ENCODE assay signal across 17 cellular contexts in the genomic region with DNA sequence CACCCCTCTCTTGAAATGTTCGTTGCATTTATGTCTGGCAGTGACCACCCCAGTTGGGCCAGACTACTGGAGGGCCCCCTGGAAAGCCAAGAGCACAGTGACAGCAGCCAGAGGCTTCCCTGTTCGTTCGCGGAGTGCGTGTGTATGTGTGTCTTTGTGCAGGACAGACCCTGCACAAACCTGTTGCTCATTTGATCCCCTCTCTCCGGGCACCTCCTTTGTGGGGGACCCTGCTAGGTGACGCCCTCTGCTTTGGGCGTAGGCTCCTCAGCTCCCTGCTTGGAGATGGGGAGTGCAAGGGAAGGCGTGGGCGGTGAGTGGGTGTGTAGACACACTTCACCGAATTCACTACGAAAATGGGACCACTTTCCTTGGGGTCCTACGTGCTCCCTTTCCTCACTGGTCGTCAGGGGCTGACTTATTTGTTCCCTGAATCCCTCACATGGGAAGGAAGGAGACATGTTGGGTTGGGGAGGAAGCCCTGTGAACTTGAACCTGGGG. TPM values are rescaled to one million over a fixed set of nuclear protein-coding genes. Genes with fewer than 3 reads are reported as not detected.
DNase-seq lines count a peak whose midpoint lies in the region; ATAC-seq, FAIRE-seq and TF ChIP-seq lines count a peak whose summit lies in the region.
"Had no signal": no experiment of that assay in that cellular context is flagged by ENCODE, and none has a peak within 500 bp of the region (broad histone marks: within the 10 kb centered on the region; RNA-seq: fewer than 3 reads in every experiment).

No MANE protein-coding gene starts in this region.

- peaks cover 14% of the 10 kb centered on the region for H3K4me1 ChIP-seq in HUES6 (ENCODE audit: control insufficient read depth, insufficient read depth, low read length)
- peaks cover 16% of the 10 kb centered on the region for H3K4me1 ChIP-seq in lower lobe of right lung
- H3K4me1 ChIP-seq in skeletal muscle satellite cell (ENCODE audit: control insufficient read depth, insufficient read depth, low read length), result peaks cover 7% of the 10 kb centered on the region
- H3K4me1 ChIP-seq in spleen, result peaks cover 0 to 10% (median 3%) of the 10 kb centered on the region in 6 donors
- H3K4me1 ChIP-seq in kidney (ENCODE audit: control insufficient read depth in 1 of 2, insufficient read depth in 1 of 2, low read depth in 1 of 2, low read length in 2 of 2), result peaks cover 0 to 5% of the 10 kb centered on the region in 2 donors
- H3K4me1 ChIP-seq: BE2C had no signal

- 75 to 94% (median 86%) methylated on average over 14 of the region's 14 CpGs for WGBS in spleen, 5 donors

- H3K9me3 ChIP-seq in HUES6 (ENCODE audit: control insufficient read depth, insufficient read depth, low read depth, low read length) (no peaks in the 10 kb centered on the region), lower lobe of right lung (no peaks in the 10 kb centered on the region), skeletal muscle satellite cell (replicated peaks; ENCODE audit: low read length) (no peaks in the 10 kb centered on the region), spleen (no peaks in the 10 kb centered on the region), kidney (ENCODE audit: control insufficient read depth in 1 of 2, low read length in 2 of 2) (no peaks in the 10 kb centered on the region)
- H3K9me3 ChIP-seq: BE2C had no signal

- ATAC-seq in lower lobe of right lung, result no peak

- H3K27ac ChIP-seq in HUES6 (ENCODE audit: low read depth, low read length) (no peak overlapping the region), coronary artery (no peak overlapping the region), lower lobe of right lung (no peak overlapping the region), spleen (no peak overlapping the region), kidney (ENCODE audit: low read depth in 2 of 2, low read length in 2 of 2) (no peak overlapping the region)
- H3K27ac ChIP-seq: GM23248, SK-N-MC had no signal

- DNase-seq in coronary artery (ENCODE audit: low spot score), result no peak
- no peak for DNase-seq in lower lobe of right lung
- no peak for DNase-seq in spleen
- DNase-seq in kidney, result no peak
- no peak for DNase-seq in anterior cingulate cortex (lab: John Stamatoyannopoulos, UW)
- DNase-seq: activated effector memory CD4-positive, alpha-beta T cell treated with Interleukin-2 at 50 U/mL for 16 hours; BE2C; cerebellar nuclear complex; NCI-H1417 treated with DMSO at 0.1 percent for 48 hours; NCI-H774; stimulated activated CD4-positive, alpha-beta T cell treated with anti-CD3 and anti-CD28 coated beads, Interleukin-4, amount 100 ng/mL, for 24 hours had no signal

- FAIRE-seq in kidney (lab: Jason Lieb, UNC), result no peak
- FAIRE-seq: GM12878 had no signal

- TF ChIP-seq POLR2A in spleen (IDR thresholded peaks at IDR 0.05), result no peak

- peaks cover 28% of the 10 kb centered on the region for H3K27me3 ChIP-seq in HUES6 (ENCODE audit: control insufficient read depth, insufficient read depth, low read length)
- no peaks in the 10 kb centered on the region for H3K27me3 ChIP-seq in lower lobe of right lung (ENCODE audit: low read depth)
- H3K27me3 ChIP-seq in skeletal muscle satellite cell (ENCODE audit: control insufficient read depth, insufficient read depth, low read length), result no peaks in the 10 kb centered on the region
- no peaks in the 10 kb centered on the region for H3K27me3 ChIP-seq in spleen (replicated peaks in 1 of 7)
- H3K27me3 ChIP-seq: BE2C had no signal

- H3K4me3 ChIP-seq in HUES6 (ENCODE audit: low read depth, low read length), result peak overlapping the region; percentile 76
- H3K4me3 ChIP-seq in coronary artery, result peak overlapping the region; percentile 70
- peak overlapping the region; percentile 37 for H3K4me3 ChIP-seq in lower lobe of right lung
- H3K4me3 ChIP-seq in skeletal muscle satellite cell (ENCODE audit: low read length), result no peak overlapping the region
- peak overlapping the region in 1 of 8 donors; percentile 39 for H3K4me3 ChIP-seq in spleen
- peak overlapping the region in 1 of 2 donors; percentile 46 for H3K4me3 ChIP-seq in kidney (ENCODE audit: low read length in 2 of 2)
- H3K4me3 ChIP-seq: GM12878, GM23248, SK-N-MC had no signal

- intact Hi-C loops in lower lobe of right lung (cut with DNase I) (no loop called here), spleen (cut with DNase I; ENCODE audit: low total_unique reads) (loop anchor here (5.0 to 10.0 kb wide), 2 partner anchors 47 to 180 kb away; no protein-coding TSS in a partner anchor), kidney (cut with DNase I) (no loop called here)

- H3K4me2 ChIP-seq in skeletal muscle satellite cell (ENCODE audit: low read length), result peak overlapping the region; percentile 77

- TF ChIP-seq CTCF in coronary artery (IDR thresholded peaks at IDR 0.05) (no peak), lower lobe of right lung (IDR thresholded peaks at IDR 0.05) (no peak), spleen (IDR thresholded peaks at IDR 0.05 in 8 of 11, conservative IDR thresholded peaks at IDR 0.05 in 3 of 11) (no peak), kidney (IDR thresholded peaks at IDR 0.05; ENCODE audit: borderline replicate concordance, extremely low read depth, insufficient read depth) (no peak)

- no peak overlapping the region for H3K9ac ChIP-seq in HUES6 (ENCODE audit: low read length)
- no peak overlapping the region for H3K9ac ChIP-seq in skeletal muscle satellite cell (ENCODE audit: low read depth, low read length)
- no peak overlapping the region for H3K9ac ChIP-seq in kidney (ENCODE audit: low read length in 2 of 2)
- H3K9ac ChIP-seq: GM23248 had no signal

- H3K36me3 ChIP-seq in HUES6 (ENCODE audit: control insufficient read depth, insufficient read depth, low read length) (peaks cover 41% of the 10 kb centered on the region), lower lobe of right lung (peaks cover 88% of the 10 kb centered on the region), skeletal muscle satellite cell (ENCODE audit: insufficient read depth, low read length) (peaks cover 68% of the 10 kb centered on the region), spleen (peaks cover 0 to 94% (median 40%) of the 10 kb centered on the region in 6 donors), kidney (ENCODE audit: control insufficient read depth in 1 of 2, insufficient read depth in 2 of 2, low read length in 2 of 2) (peaks cover 18 to 27% of the 10 kb centered on the region in 2 donors)

RNA-seq across cellular contexts. Expression of a gene that starts 38.7 kb away (rescaled TPM):
- total RNA-seq in lower lobe of right lung, result 157 TPM
- total RNA-seq in skeletal muscle satellite cell (2012; rRNA removed), result 60.1 and 66.2 TPM in 2 replicates
- total RNA-seq in spleen, result 10 to 100 TPM; 43.2 to 94.4 (median 73.0) TPM
- polyA plus RNA-seq in spleen, result 10 to 100 TPM; 21.8 to 79.1 (median 51.2) TPM
- 64.4 TPM for total RNA-seq in kidney
- 35.8 TPM for polyA plus RNA-seq in kidney (ENCODE audit: insufficient read depth, low read depth, low replicate concordance)

RNA-seq across cellular contexts. Expression of a gene that starts 41.7 kb away (rescaled TPM):
- 37.4 TPM for total RNA-seq in lower lobe of right lung
- 18.8 and 25.1 TPM in 2 replicates for total RNA-seq in skeletal muscle satellite cell (2012; rRNA removed)
- 10 to 100 TPM; 27.1 to 47.8 (median 38.2) TPM for total RNA-seq in spleen
- polyA plus RNA-seq in spleen, result 10 to 100 TPM; 43.0 to 73.4 (median 45.9) TPM
- total RNA-seq in kidney, result 36.9 TPM
- polyA plus RNA-seq in kidney (ENCODE audit: insufficient read depth, low read depth, low replicate concordance), result 79.9 TPM

RNA-seq across cellular contexts. Expression of a gene that starts 42.5 kb away (rescaled TPM):
- total RNA-seq in lower lobe of right lung (not detected), spleen (not detected), kidney (not detected)
- not detected in 2 replicates for total RNA-seq in skeletal muscle satellite cell (2012; rRNA removed)
- polyA plus RNA-seq in spleen (not detected), kidney (ENCODE audit: insufficient read depth, low read depth, low replicate concordance) (not detected)
- total RNA-seq: G401, GM12878, GM23248 had no signal
- polyA plus RNA-seq: GM12878, GM23248 had no signal

RNA-seq across cellular contexts. Expression of a gene that starts 44.3 kb away (rescaled TPM):
- total RNA-seq in lower lobe of right lung (54.4 TPM), spleen (100 to 1,000 TPM in 1 of 7 donors, 10 to 100 TPM in 6; 72.9 to 102 (median 77.6) TPM), kidney (71.2 TPM)
- 58.3 and 85.2 TPM in 2 replicates for total RNA-seq in skeletal muscle satellite cell (2012; rRNA removed)
- polyA plus RNA-seq in spleen (100 to 1,000 TPM in 2 of 3 donors, 10 to 100 TPM in 1; 83.9 to 183 (median 136) TPM), kidney (ENCODE audit: insufficient read depth, low read depth, low replicate concordance) (116 TPM)
